Comparison of ENCODE assay signal across 10 cellular contexts in the genomic region with DNA sequence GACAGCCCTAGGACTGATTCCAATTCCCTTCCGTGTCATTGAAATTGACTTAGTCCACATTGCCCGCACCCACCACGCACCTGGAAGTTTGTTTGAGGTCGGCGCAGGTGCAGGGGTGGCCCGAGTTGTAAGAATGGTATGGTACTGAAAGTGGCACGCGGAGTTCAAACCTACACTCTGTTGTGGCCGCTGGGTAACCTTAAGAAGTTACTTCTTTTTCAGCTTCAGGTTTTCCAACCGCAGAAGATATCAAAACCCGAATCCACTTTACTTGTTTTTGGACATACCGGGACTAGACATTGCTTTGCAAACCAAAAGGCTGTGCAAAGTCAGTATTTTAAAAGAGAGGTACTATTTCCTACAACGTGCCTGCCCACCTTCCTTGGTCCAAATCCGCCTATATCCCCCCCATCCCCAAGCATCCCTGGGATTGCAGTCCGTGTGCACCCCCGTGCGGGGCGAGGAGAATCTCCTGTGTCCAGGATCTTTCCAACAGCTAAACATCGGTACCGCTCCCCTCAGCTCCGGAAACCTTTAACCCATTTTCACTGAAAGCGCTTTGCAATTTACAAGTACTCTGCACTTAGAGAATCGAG. TPM values are rescaled to one million over a fixed set of nuclear protein-coding genes. Genes with fewer than 3 reads are reported as not detected.
DNase-seq lines count a peak whose midpoint lies in the region; ATAC-seq, FAIRE-seq and TF ChIP-seq lines count a peak whose summit lies in the region.
"Had no signal": no experiment of that assay in that cellular context is flagged by ENCODE, and none has a peak within 500 bp of the region (broad histone marks: within the 10 kb centered on the region; RNA-seq: fewer than 3 reads in every experiment).

No MANE protein-coding gene starts in this region.

- no peak for FAIRE-seq in kidney (lab: Jason Lieb, UNC)

- in situ Hi-C loops in KBM-7 (cut with MboI; ENCODE audit: low pct_unique_long_range_greater_than_20kb, low sequenced_read_pairs): loop anchor here (25.0 kb wide), 2 partner anchors 392 to 1167 kb away; no protein-coding TSS in a partner anchor

- intact Hi-C loops in kidney (cut with DNase I): loop anchor here (5.0 to 10.0 kb wide), 3 partner anchors 432 to 1255 kb away; no protein-coding TSS in a partner anchor

- peaks cover 7 to 23% of the 10 kb centered on the region in 2 donors for H3K4me1 ChIP-seq in kidney (ENCODE audit: control insufficient read depth in 1 of 2, insufficient read depth in 1 of 2, low read depth in 1 of 2, low read length in 2 of 2)

- DNase-seq in NCI-H748 (lab: John Stamatoyannopoulos, UW; ENCODE audit: unreplicated experiment): peak; percentile 71
- DNase-seq in NCI-H748 treated with DMSO at 0.1 percent for 48 hours (lab: John Stamatoyannopoulos, UW): no peak
- no peak for DNase-seq in activated naive CD8-positive, alpha-beta T cell treated with anti-CD3 and anti-CD28 coated beads, Interleukin-2, amount 50 U/mL, for 24 hours
- DNase-seq in kidney: no peak
- DNase-seq in stimulated activated naive CD8-positive, alpha-beta T cell treated with anti-CD3 and anti-CD28 coated beads, Interleukin-15, amount 100 ng/mL, for 72 hours: no peak
- DNase-seq in KBM-7: no peak
- DNase-seq in cerebellum (ENCODE audit: low spot score): no peak
- DNase-seq: stimulated activated CD4-positive, alpha-beta T cell treated with anti-CD3 and anti-CD28 coated beads, Interleukin-2, amount 100 ng/mL, for 48 hours had no signal

- no peaks in the 10 kb centered on the region for H3K9me3 Mint-ChIP-seq in activated naive CD8-positive, alpha-beta T cell treated with anti-CD3 and anti-CD28 coated beads, Interleukin-2, amount 50 U/mL, for 24 hours
- H3K9me3 Mint-ChIP-seq in stimulated activated naive CD8-positive, alpha-beta T cell treated with anti-CD3 and anti-CD28 coated beads, Interleukin-15, amount 100 ng/mL, for 72 hours: no peaks in the 10 kb centered on the region

- H3K27ac Mint-ChIP-seq in activated naive CD8-positive, alpha-beta T cell treated with anti-CD3 and anti-CD28 coated beads, Interleukin-2, amount 50 U/mL, for 24 hours: no peak overlapping the region
- peak overlapping the region in 1 of 2 donors; percentile 19 for H3K27ac Mint-ChIP-seq in stimulated activated naive CD8-positive, alpha-beta T cell treated with anti-CD3 and anti-CD28 coated beads, Interleukin-15, amount 100 ng/mL, for 72 hours

- H3K36me3 Mint-ChIP-seq in activated naive CD8-positive, alpha-beta T cell treated with anti-CD3 and anti-CD28 coated beads, Interleukin-2, amount 50 U/mL, for 24 hours (ENCODE audit: low read depth): no peaks in the 10 kb centered on the region

- H3K9me3 ChIP-seq in kidney (ENCODE audit: control insufficient read depth in 1 of 2, low read length in 2 of 2): no peaks in the 10 kb centered on the region

- peaks cover 19% of the 10 kb centered on the region for H3K4me1 Mint-ChIP-seq in activated naive CD8-positive, alpha-beta T cell treated with anti-CD3 and anti-CD28 coated beads, Interleukin-2, amount 50 U/mL, for 24 hours
- H3K4me1 Mint-ChIP-seq in stimulated activated naive CD8-positive, alpha-beta T cell treated with anti-CD3 and anti-CD28 coated beads, Interleukin-15, amount 100 ng/mL, for 72 hours: peaks cover 38% of the 10 kb centered on the region

- peaks cover 7 to 13% of the 10 kb centered on the region in 2 donors for H3K36me3 ChIP-seq in kidney (ENCODE audit: control insufficient read depth in 1 of 2, insufficient read depth in 2 of 2, low read length in 2 of 2)

- H3K4me3 ChIP-seq in kidney (ENCODE audit: low read length in 2 of 2): peak overlapping the region; percentile 64 to 68

- H3K9ac ChIP-seq in kidney (ENCODE audit: low read length in 2 of 2): peak overlapping the region; percentile 31 to 34

- H3K27me3 Mint-ChIP-seq in activated naive CD8-positive, alpha-beta T cell treated with anti-CD3 and anti-CD28 coated beads, Interleukin-2, amount 50 U/mL, for 24 hours: peaks cover 72% of the 10 kb centered on the region
- peaks cover 77% of the 10 kb centered on the region for H3K27me3 Mint-ChIP-seq in stimulated activated naive CD8-positive, alpha-beta T cell treated with anti-CD3 and anti-CD28 coated beads, Interleukin-15, amount 100 ng/mL, for 72 hours

- no peak for TF ChIP-seq CTCF in kidney (IDR thresholded peaks at IDR 0.05; ENCODE audit: borderline replicate concordance, extremely low read depth, insufficient read depth)

- no peak overlapping the region for H3K27ac ChIP-seq in kidney (ENCODE audit: low read depth in 2 of 2, low read length in 2 of 2)

- ATAC-seq in activated naive CD8-positive, alpha-beta T cell treated with anti-CD3 and anti-CD28 coated beads, Interleukin-2, amount 50 U/mL, for 24 hours: no peak
- no peak for ATAC-seq in stimulated activated naive CD8-positive, alpha-beta T cell treated with anti-CD3 and anti-CD28 coated beads, Interleukin-15, amount 100 ng/mL, for 72 hours
- ATAC-seq in GM21423 (IDR thresholded peaks at IDR 0.05; ENCODE audit: unreplicated experiment): no peak

- H3K4me3 Mint-ChIP-seq in activated naive CD8-positive, alpha-beta T cell treated with anti-CD3 and anti-CD28 coated beads, Interleukin-2, amount 50 U/mL, for 24 hours: peak overlapping the region; percentile 34
- H3K4me3 Mint-ChIP-seq in stimulated activated naive CD8-positive, alpha-beta T cell treated with anti-CD3 and anti-CD28 coated beads, Interleukin-15, amount 100 ng/mL, for 72 hours: peak overlapping the region; percentile 60 to 78

RNA-seq across cellular contexts. Expression of gene IGFBP3, which starts 1.0 kb away (rescaled TPM):
- total RNA-seq in kidney (193 TPM), cerebellum (19.4 TPM)
- 50.5 TPM for polyA plus RNA-seq in kidney (ENCODE audit: insufficient read depth, low read depth, low replicate concordance)

RNA-seq across cellular contexts. Expression of gene IGFBP1, which starts 31.8 kb away (rescaled TPM):
- total RNA-seq in kidney: not detected
- 0.65 TPM for polyA plus RNA-seq in kidney (ENCODE audit: insufficient read depth, low read depth, low replicate concordance)
- total RNA-seq in cerebellum: 0.54 TPM

RNA-seq across cellular contexts. Expression of gene CCDC201, which starts 47.2 kb away (rescaled TPM):
- total RNA-seq in kidney (not detected), cerebellum (not detected)
- polyA plus RNA-seq in kidney (ENCODE audit: insufficient read depth, low read depth, low replicate concordance): not detected
- polyA plus RNA-seq: adipose tissue had no signal
